In the genomic region with DNA sequence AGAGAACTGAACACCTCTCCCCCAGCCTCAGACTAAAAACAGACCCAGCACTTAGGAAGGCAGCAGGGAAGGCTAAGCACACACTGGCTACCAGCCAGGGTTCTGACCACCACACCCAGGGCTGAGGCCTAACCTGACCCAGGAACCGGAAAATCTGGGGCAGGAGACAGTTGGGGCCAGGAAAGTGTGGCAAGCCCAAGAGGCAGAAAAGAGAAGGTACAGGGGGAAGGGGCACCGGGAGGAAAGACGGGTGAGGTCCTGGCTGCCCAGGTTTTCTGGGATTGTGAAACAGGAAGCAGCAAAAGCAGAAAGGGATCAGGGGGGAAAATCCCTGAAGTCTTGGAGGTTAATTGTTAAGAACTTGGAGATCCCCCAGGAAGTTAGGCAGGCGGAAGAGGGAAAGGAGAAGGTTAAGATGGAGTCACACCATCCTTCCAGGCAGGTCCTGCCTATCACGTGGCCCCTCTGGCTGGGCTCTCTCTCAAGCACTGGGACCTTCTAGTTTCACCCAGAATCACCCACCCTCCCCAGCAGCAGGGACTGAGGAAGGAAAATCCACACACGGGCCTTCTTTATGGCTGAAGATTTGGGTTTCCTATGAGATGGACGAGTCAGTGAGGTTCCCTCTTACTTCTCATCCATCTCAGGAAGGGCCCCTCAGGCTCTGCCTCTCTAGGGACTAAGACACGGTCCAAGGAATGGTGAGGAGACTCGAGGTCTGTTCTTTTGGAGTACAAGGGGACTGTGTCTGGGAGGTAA, we compare ENCODE assay signal across 8 cellular contexts. TPM values are rescaled to one million over a fixed set of nuclear protein-coding genes. Genes with fewer than 3 reads are reported as not detected.
DNase-seq lines count a peak whose midpoint lies in the region; ATAC-seq, FAIRE-seq and TF ChIP-seq lines count a peak whose summit lies in the region.

No MANE protein-coding gene starts in this region.

- no peak overlapping the region for H2AFZ ChIP-seq in OCI-LY1 (ENCODE audit: low read length)

- no peaks in the 10 kb centered on the region for H3F3A ChIP-seq in OCI-LY1 (ENCODE audit: insufficient read depth, low read length)

- H3K27me3 ChIP-seq in OCI-LY1 (ENCODE audit: insufficient read depth, low read length) (no peaks in the 10 kb centered on the region), bronchial epithelial cell (ENCODE audit: control insufficient read depth, insufficient read depth, low read length) (no peaks in the 10 kb centered on the region), liver (ENCODE audit: control insufficient read depth in 4 of 4, insufficient read depth in 4 of 4, low read length in 3 of 4) (no peaks in the 10 kb centered on the region), thoracic aorta (replicated peaks; ENCODE audit: insufficient read depth) (no peaks in the 10 kb centered on the region)

- peaks cover 31% of the 10 kb centered on the region; the same call in 1 of the 2 replicates for H3K36me3 ChIP-seq in OCI-LY1 (ENCODE audit: insufficient read depth, low read length)
- H3K36me3 ChIP-seq in bronchial epithelial cell (ENCODE audit: control insufficient read depth, insufficient read depth, low read length) = peaks cover 8% of the 10 kb centered on the region
- H3K36me3 ChIP-seq in liver (ENCODE audit: control insufficient read depth in 4 of 4, insufficient read depth in 3 of 4, low read depth in 1 of 4, low read length in 3 of 4) = peaks cover 3 to 8% (median 4%) of the 10 kb centered on the region in 4 donors
- peaks cover 7% of the 10 kb centered on the region for H3K36me3 ChIP-seq in thoracic aorta

- H3K9me2 ChIP-seq in OCI-LY1 (ENCODE audit: low read depth, low read length) = no peaks in the 10 kb centered on the region

- H3K9ac ChIP-seq in OCI-LY1 (ENCODE audit: low read length) (peak overlapping the region; percentile 99), liver (ENCODE audit: low read depth in 1 of 2, low read length in 2 of 2) (peak overlapping the region; percentile 93 to 97)

- ATAC-seq in thoracic aorta (ENCODE audit: insufficient number of reproducible peaks, low FRiP score, low read depth) (no peak), GM19351 (IDR thresholded peaks at IDR 0.05; ENCODE audit: unreplicated experiment) (no peak), HG03135 (IDR thresholded peaks at IDR 0.05; ENCODE audit: unreplicated experiment) (no peak)

- H3K4me1 ChIP-seq in OCI-LY1 (ENCODE audit: insufficient read depth, low read length, severe bottlenecking) = peaks cover 53% of the 10 kb centered on the region
- H3K4me1 ChIP-seq in liver (ENCODE audit: control insufficient read depth in 4 of 4, insufficient read depth in 4 of 4, low read length in 3 of 4) = peaks cover 6 to 61% (median 56%) of the 10 kb centered on the region in 4 donors
- H3K4me1 ChIP-seq in thoracic aorta (ENCODE audit: control insufficient read depth in 1 of 2, low read depth in 2 of 2) = peaks cover 42 to 59% of the 10 kb centered on the region in 2 donors

- WGBS in liver = 7% methylated on average over 9 of the region's 9 CpGs

- H4K20me1 ChIP-seq in OCI-LY1 (ENCODE audit: insufficient read depth, low read length) = no peaks in the 10 kb centered on the region

- peak overlapping the region; percentile 91 for H3K4me3 ChIP-seq in OCI-LY1 (ENCODE audit: low read depth, low read length, poor library complexity, severe bottlenecking)
- H3K4me3 ChIP-seq in bronchial epithelial cell (ENCODE audit: low read depth, low read length) = peak overlapping the region; percentile 71
- peak overlapping the region; percentile 79 to 92 (median 86) for H3K4me3 ChIP-seq in liver (ENCODE audit: low read depth in 1 of 3, low read length in 3 of 3)
- H3K4me3 ChIP-seq in thoracic aorta = peak overlapping the region; percentile 82

- H3K27ac ChIP-seq in OCI-LY1 (ENCODE audit: low read depth, low read length, poor library complexity, severe bottlenecking) = peak overlapping the region; percentile 82
- peak overlapping the region; percentile 96 to 97 for H3K27ac ChIP-seq in liver (ENCODE audit: low read depth in 1 of 2, low read length in 2 of 2)
- peak overlapping the region; percentile 85 to 94 for H3K27ac ChIP-seq in thoracic aorta

- peak; percentile 60 for DNase-seq in DMS53 (lab: John Stamatoyannopoulos, UW)
- DNase-seq in DMS53 treated with DMSO at 0.1 percent for 48 hours (lab: John Stamatoyannopoulos, UW; ENCODE audit: unreplicated experiment) = no peak
- DNase-seq in bronchial epithelial cell (ENCODE audit: low read depth) = peak; percentile 90
- DNase-seq in thoracic aorta (ENCODE audit: low spot score) = no peak

- peaks cover 53% of the 10 kb centered on the region for H3K79me2 ChIP-seq in OCI-LY1 (ENCODE audit: insufficient read depth, low read length)

- no peak for FAIRE-seq in bronchial epithelial cell (lab: Jason Lieb, UNC)

- H3K4me2 ChIP-seq in OCI-LY1 (ENCODE audit: low read length) = peak overlapping the region; percentile 98

- TF ChIP-seq RAD21 in liver (IDR thresholded peaks at IDR 0.05) = peak in 1 of 2 donors; percentile 8

- TF ChIP-seq CTCF in OCI-LY1 (IDR thresholded peaks at IDR 0.05; ENCODE audit: low read length) = no peak
- TF ChIP-seq CTCF in bronchial epithelial cell (IDR thresholded peaks at IDR 0.05; ENCODE audit: insufficient read depth, low read length, severe bottlenecking) = no peak
- TF ChIP-seq CTCF in liver (IDR thresholded peaks at IDR 0.05; ENCODE audit: low read depth, low read length, missing input control) = no peak
- no peak for TF ChIP-seq CTCF in thoracic aorta (IDR thresholded peaks at IDR 0.05)

- H3K9me3 ChIP-seq in OCI-LY1 (ENCODE audit: low read length) = no peaks in the 10 kb centered on the region
- H3K9me3 ChIP-seq in liver (ENCODE audit: control insufficient read depth in 4 of 4, low read length in 3 of 4) = no peaks in the 10 kb centered on the region
- H3K9me3 ChIP-seq in thoracic aorta = no peaks in the 10 kb centered on the region

TF ChIP-seq in liver, 16 proteins besides CTCF, POLR2A, EP300 and RAD21 (continues in another document):
- TF ChIP-seq HNF4A (conservative IDR thresholded peaks at IDR 0.05) = peak; percentile 14 to 23
- no peak for TF ChIP-seq HNF4G (IDR thresholded peaks at IDR 0.05)
- no peak for TF ChIP-seq ZBTB33 (IDR thresholded peaks at IDR 0.05)
- TF ChIP-seq FOXA2 (IDR thresholded peaks at IDR 0.05) = no peak
- TF ChIP-seq SP1 (IDR thresholded peaks at IDR 0.05) = peak; percentile 38
- TF ChIP-seq FOXA1 (IDR thresholded peaks at IDR 0.05) = no peak
- TF ChIP-seq YY1 (IDR thresholded peaks at IDR 0.05) = no peak
- TF ChIP-seq, protein P1, sequence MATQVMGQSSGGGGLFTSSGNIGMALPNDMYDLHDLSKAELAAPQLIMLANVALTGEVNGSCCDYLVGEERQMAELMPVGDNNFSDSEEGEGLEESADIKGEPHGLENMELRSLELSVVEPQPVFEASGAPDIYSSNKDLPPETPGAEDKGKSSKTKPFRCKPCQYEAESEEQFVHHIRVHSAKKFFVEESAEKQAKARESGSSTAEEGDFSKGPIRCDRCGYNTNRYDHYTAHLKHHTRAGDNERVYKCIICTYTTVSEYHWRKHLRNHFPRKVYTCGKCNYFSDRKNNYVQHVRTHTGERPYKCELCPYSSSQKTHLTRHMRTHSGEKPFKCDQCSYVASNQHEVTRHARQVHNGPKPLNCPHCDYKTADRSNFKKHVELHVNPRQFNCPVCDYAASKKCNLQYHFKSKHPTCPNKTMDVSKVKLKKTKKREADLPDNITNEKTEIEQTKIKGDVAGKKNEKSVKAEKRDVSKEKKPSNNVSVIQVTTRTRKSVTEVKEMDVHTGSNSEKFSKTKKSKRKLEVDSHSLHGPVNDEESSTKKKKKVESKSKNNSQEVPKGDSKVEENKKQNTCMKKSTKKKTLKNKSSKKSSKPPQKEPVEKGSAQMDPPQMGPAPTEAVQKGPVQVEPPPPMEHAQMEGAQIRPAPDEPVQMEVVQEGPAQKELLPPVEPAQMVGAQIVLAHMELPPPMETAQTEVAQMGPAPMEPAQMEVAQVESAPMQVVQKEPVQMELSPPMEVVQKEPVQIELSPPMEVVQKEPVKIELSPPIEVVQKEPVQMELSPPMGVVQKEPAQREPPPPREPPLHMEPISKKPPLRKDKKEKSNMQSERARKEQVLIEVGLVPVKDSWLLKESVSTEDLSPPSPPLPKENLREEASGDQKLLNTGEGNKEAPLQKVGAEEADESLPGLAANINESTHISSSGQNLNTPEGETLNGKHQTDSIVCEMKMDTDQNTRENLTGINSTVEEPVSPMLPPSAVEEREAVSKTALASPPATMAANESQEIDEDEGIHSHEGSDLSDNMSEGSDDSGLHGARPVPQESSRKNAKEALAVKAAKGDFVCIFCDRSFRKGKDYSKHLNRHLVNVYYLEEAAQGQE (IDR thresholded peaks at IDR 0.05) = no peak
- peak; percentile 24 to 49 for TF ChIP-seq RXRA (IDR thresholded peaks at IDR 0.05)

RNA-seq across cellular contexts. Expression of gene HDGF, which starts 2.6 kb away (rescaled TPM):
- total RNA-seq in bronchial epithelial cell (163 and 225 TPM in 2 replicates), liver (100 to 1,000 TPM; 120 to 148 TPM), thoracic aorta (100 to 1,000 TPM in 1 of 2 donors, 10 to 100 TPM in 1; 93.5 to 118 TPM)
- 100 to 1,000 TPM in 1 of 2 donors, 10 to 100 TPM in 1; 41.7 to 119 TPM for polyA plus RNA-seq in liver

RNA-seq across cellular contexts. Expression of gene MRPL24, which starts 8.0 kb away (rescaled TPM):
- total RNA-seq in bronchial epithelial cell = 60.3 and 74.1 TPM in 2 replicates
- 10 to 100 TPM; 26.2 to 47.4 TPM for total RNA-seq in liver
- polyA plus RNA-seq in liver = 100 to 1,000 TPM in 1 of 2 donors, 10 to 100 TPM in 1; 74.8 to 123 TPM
- total RNA-seq in thoracic aorta = 10 to 100 TPM; 22.6 to 35.6 TPM

RNA-seq across cellular contexts. Expression of gene PRCC, which starts 18.5 kb away (rescaled TPM):
- 9.2 and 11.5 TPM in 2 replicates for total RNA-seq in bronchial epithelial cell
- 10 to 100 TPM in 1 of 2 donors, 1 to 10 TPM in 1; 8.8 to 10.7 TPM for total RNA-seq in liver
- 10 to 100 TPM; 17.9 to 19.3 TPM for polyA plus RNA-seq in liver
- 10 to 100 TPM; 22.9 to 34.5 TPM for total RNA-seq in thoracic aorta

RNA-seq across cellular contexts. Expression of gene ISG20L2, which starts 20.3 kb away (rescaled TPM):
- total RNA-seq in bronchial epithelial cell (7.9 and 10.6 TPM in 2 replicates), liver (1 to 10 TPM; 5.6 to 7.5 TPM), thoracic aorta (10 to 100 TPM; 15.0 to 19.8 TPM)
- polyA plus RNA-seq in liver = 1 to 10 TPM; 6.0 to 9.9 TPM

RNA-seq across cellular contexts. Expression of gene METTL25B, which starts 20.6 kb away (rescaled TPM):
- total RNA-seq in bronchial epithelial cell = 14.7 and 20.2 TPM in 2 replicates
- total RNA-seq in liver = 10 to 100 TPM in 1 of 2 donors, 1 to 10 TPM in 1; 6.9 to 13.5 TPM
- 10 to 100 TPM; 10.2 to 12.7 TPM for polyA plus RNA-seq in liver
- 10 to 100 TPM; 15.2 to 17.9 TPM for total RNA-seq in thoracic aorta

Comparison
In these comparisons a context has a peak if more than half of its experiments do, and no peak if none do; other contexts are left out.
1. DNase-seq: peak in DMS53 (single experiment) and bronchial epithelial cell (single experiment); none in DMS53 treated with DMSO at 0.1 percent for 48 hours (single experiment) and thoracic aorta (single experiment).
2. Peak in every context shown above with its lines, with median percentiles within 50 percentile points of each other: H3K27ac ChIP-seq and H3K4me3 ChIP-seq.